ENCODE assay signal across 9 cellular contexts in the genomic region with DNA sequence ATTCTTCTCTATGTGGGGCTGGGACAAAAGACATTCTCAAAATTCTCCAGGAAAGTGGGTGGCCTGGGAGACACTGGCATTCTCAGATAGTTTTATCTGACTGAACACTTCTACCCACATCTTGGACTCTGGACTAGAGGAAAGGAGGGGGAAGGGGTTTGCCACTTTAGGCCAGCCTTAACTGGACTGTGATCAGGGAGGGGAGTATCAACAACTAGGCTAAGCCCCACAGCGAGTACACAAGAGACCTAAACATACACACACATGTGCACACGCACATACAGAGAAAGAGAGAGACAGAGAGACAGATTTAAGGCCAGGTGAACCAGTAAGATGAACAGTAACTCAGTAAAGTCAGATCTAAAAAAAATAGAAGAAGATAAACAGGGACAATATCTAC. TPM values are rescaled to one million over a fixed set of nuclear protein-coding genes. Genes with fewer than 3 reads are reported as not detected.
DNase-seq lines count a peak whose midpoint lies in the region; ATAC-seq and TF ChIP-seq lines count a peak whose summit lies in the region.
"Had no signal": no experiment of that assay in that cellular context is flagged by ENCODE, and none has a peak within 500 bp of the region (broad histone marks: within the 10 kb centered on the region; RNA-seq: fewer than 3 reads in every experiment).

No MANE protein-coding gene starts in this region.

- H3K4me1 ChIP-seq in duodenal mucosa (ENCODE audit: control insufficient read depth in 1 of 2, insufficient read depth in 2 of 2, low read length in 2 of 2) (peaks cover 7 to 18% of the 10 kb centered on the region in 2 donors), gastrocnemius medialis (peaks cover 29 to 37% of the 10 kb centered on the region in 2 donors), left lung (peaks cover 8 to 30% of the 10 kb centered on the region in 2 donors)

- no peak for TF ChIP-seq POLR2A in gastrocnemius medialis (IDR thresholded peaks at IDR 0.05)

- TF ChIP-seq CTCF in gastrocnemius medialis (IDR thresholded peaks at IDR 0.05 in 4 of 5, conservative IDR thresholded peaks at IDR 0.05 in 1 of 5) (no peak), left lung (IDR thresholded peaks at IDR 0.05) (no peak)

- in situ Hi-C loops in gastrocnemius medialis (cut with MboI; ENCODE audit: low sequenced_read_pairs in 4 of 4), result no loop called here

- peaks cover 2% of the 10 kb centered on the region for H3K36me3 Mint-ChIP-seq in T-helper 17 cell (ENCODE audit: low read depth)
- H3K36me3 Mint-ChIP-seq: WTC11 had no signal

- intact Hi-C loops in gastrocnemius medialis (cut with DNase I; ENCODE audit: low total_unique reads), result loop anchor here (2.0 to 5.0 kb wide), 4 partner anchors 35 to 585 kb away; a partner anchor contains a TSS
- intact Hi-C loops in left lung (cut with DNase I), result no loop called here

- no peak for DNase-seq in T-helper 17 cell
- peak in 1 of 2 donors; percentile 12 for DNase-seq in gastrocnemius medialis
- DNase-seq in cerebellar nuclear complex (lab: John Stamatoyannopoulos, UW), result no peak
- DNase-seq in left lung, result no peak
- DNase-seq: GDM1 had no signal

- H3K4me3 Mint-ChIP-seq in T-helper 17 cell, result peak overlapping the region; percentile 99

- H3K27me3 Mint-ChIP-seq in T-helper 17 cell, result no peaks in the 10 kb centered on the region

- H3K36me3 ChIP-seq in duodenal mucosa (ENCODE audit: control insufficient read depth in 1 of 2, insufficient read depth in 2 of 2, low read length in 2 of 2) (no peaks in the 10 kb centered on the region), gastrocnemius medialis (no peaks in the 10 kb centered on the region), left lung (no peaks in the 10 kb centered on the region)
- H3K36me3 ChIP-seq: cardiac muscle cell had no signal

- H3K4me3 ChIP-seq in duodenal mucosa (ENCODE audit: low read depth in 1 of 2, low read length in 2 of 2), result peak overlapping the region; percentile 72 to 90
- peak overlapping the region in 3 of 4 donors; percentile 89 to 97 (median 90) for H3K4me3 ChIP-seq in gastrocnemius medialis
- no peak overlapping the region for H3K4me3 ChIP-seq in left lung

- peak overlapping the region; percentile 2 for H3K27ac ChIP-seq in duodenal mucosa (ENCODE audit: low read depth, low read length)
- H3K27ac ChIP-seq in gastrocnemius medialis, result peak overlapping the region; percentile 95 to 99 (median 98)
- H3K27ac ChIP-seq in left lung, result peak overlapping the region in 1 of 2 donors; percentile 53
- H3K27ac ChIP-seq: cardiac muscle cell had no signal

- H3K9me3 ChIP-seq in T-helper 17 cell (ENCODE audit: control insufficient read depth, low read length, poor library complexity, severe bottlenecking), result no peaks in the 10 kb centered on the region
- no peaks in the 10 kb centered on the region for H3K9me3 ChIP-seq in duodenal mucosa (ENCODE audit: control insufficient read depth in 1 of 2, low read length in 2 of 2)
- no peaks in the 10 kb centered on the region for H3K9me3 ChIP-seq in gastrocnemius medialis
- no peaks in the 10 kb centered on the region for H3K9me3 ChIP-seq in left lung

- peak overlapping the region; percentile 87 for H3K27ac Mint-ChIP-seq in T-helper 17 cell
- H3K27ac Mint-ChIP-seq: WTC11 had no signal

- peak overlapping the region; percentile 3 to 65 for H3K9ac ChIP-seq in duodenal mucosa (ENCODE audit: low read depth in 1 of 2, low read length in 2 of 2)

- no peak for ATAC-seq in T-helper 17 cell
- ATAC-seq in gastrocnemius medialis, result no peak
- no peak for ATAC-seq in left lung
- ATAC-seq in GM21619 (IDR thresholded peaks at IDR 0.05; ENCODE audit: unreplicated experiment), result no peak

- H3K4me1 Mint-ChIP-seq in T-helper 17 cell, result peaks cover 24% of the 10 kb centered on the region

- peaks cover 0 to 6% of the 10 kb centered on the region in 2 donors for H3K27me3 ChIP-seq in duodenal mucosa (ENCODE audit: control insufficient read depth in 1 of 2, insufficient read depth in 2 of 2, low read length in 2 of 2)
- no peaks in the 10 kb centered on the region for H3K27me3 ChIP-seq in gastrocnemius medialis
- H3K27me3 ChIP-seq in left lung, result peaks cover 0 to 17% of the 10 kb centered on the region in 2 donors
- H3K27me3 ChIP-seq: cardiac muscle cell had no signal

RNA-seq across cellular contexts. Expression of a gene that starts 1.3 kb away (rescaled TPM):
- total RNA-seq in T-helper 17 cell (10 to 100 TPM in 1 of 2 donors, 1 to 10 TPM in 1; 9.5 to 11.3 TPM), gastrocnemius medialis (100 to 1,000 TPM in 2 of 4 donors, 10 to 100 TPM in 2; 51.5 to 121 (median 108) TPM), left lung (1 to 10 TPM; 3.9 to 8.9 TPM)

RNA-seq across cellular contexts. Expression of a gene that starts 8.8 kb away (rescaled TPM):
- 1 to 10 TPM; 3.6 to 5.4 TPM for total RNA-seq in T-helper 17 cell
- total RNA-seq in gastrocnemius medialis, result 1 to 10 TPM in 3 of 4 donors, not detected in 1; 1.1 to 3.1 (median 1.4) TPM
- 10 to 100 TPM in 1 of 2 donors, 1 to 10 TPM in 1; 7.1 to 14.5 TPM for total RNA-seq in left lung

RNA-seq across cellular contexts. Expression of a gene that starts 18.0 kb away (rescaled TPM):
- total RNA-seq in T-helper 17 cell (under 1 TPM; 0.39 to 0.70 TPM), gastrocnemius medialis (10 to 100 TPM; 11.4 to 14.6 (median 13.7) TPM), left lung (1 to 10 TPM; 5.8 to 8.7 TPM)

RNA-seq across cellular contexts. Expression of a gene that starts 18.3 kb away (rescaled TPM):
- total RNA-seq in T-helper 17 cell (10 to 100 TPM; 33.7 to 37.8 TPM), gastrocnemius medialis (10 to 100 TPM; 17.7 to 56.1 (median 35.6) TPM), left lung (10 to 100 TPM; 29.7 to 35.0 TPM)

RNA-seq across cellular contexts. Expression of a gene that starts 28.1 kb away (rescaled TPM):
- 1 to 10 TPM; 1.0 to 3.0 TPM for total RNA-seq in T-helper 17 cell
- 100 to 1,000 TPM in 3 of 4 donors, 10 to 100 TPM in 1; 58.3 to 315 (median 188) TPM for total RNA-seq in gastrocnemius medialis
- total RNA-seq in left lung, result under 1 TPM in 1 of 2 donors, not detected in 1; 0.97 TPM

Comparison
In these comparisons a context has a peak if more than half of its experiments do, and no peak if none do; other contexts are left out.
1. H3K4me3 ChIP-seq: peak in duodenal mucosa (2 of 2) and gastrocnemius medialis (3 of 4); none in left lung (0 of 2).
2. RNA of a gene that starts 1.3 kb away (total RNA-seq): 51.5 to 121 TPM in gastrocnemius medialis; 9.5 to 11.3 TPM in T-helper 17 cell and 3.9 to 8.9 TPM in left lung; every median in the first group is over 4 times any median in the second.
3. RNA of a gene that starts 18.0 kb away (total RNA-seq): 11.4 to 14.6 TPM in gastrocnemius medialis and 5.8 to 8.7 TPM in left lung; 0.39 to 0.70 TPM in T-helper 17 cell; every median in the first group is over 4 times any median in the second.